In the genomic region with DNA sequence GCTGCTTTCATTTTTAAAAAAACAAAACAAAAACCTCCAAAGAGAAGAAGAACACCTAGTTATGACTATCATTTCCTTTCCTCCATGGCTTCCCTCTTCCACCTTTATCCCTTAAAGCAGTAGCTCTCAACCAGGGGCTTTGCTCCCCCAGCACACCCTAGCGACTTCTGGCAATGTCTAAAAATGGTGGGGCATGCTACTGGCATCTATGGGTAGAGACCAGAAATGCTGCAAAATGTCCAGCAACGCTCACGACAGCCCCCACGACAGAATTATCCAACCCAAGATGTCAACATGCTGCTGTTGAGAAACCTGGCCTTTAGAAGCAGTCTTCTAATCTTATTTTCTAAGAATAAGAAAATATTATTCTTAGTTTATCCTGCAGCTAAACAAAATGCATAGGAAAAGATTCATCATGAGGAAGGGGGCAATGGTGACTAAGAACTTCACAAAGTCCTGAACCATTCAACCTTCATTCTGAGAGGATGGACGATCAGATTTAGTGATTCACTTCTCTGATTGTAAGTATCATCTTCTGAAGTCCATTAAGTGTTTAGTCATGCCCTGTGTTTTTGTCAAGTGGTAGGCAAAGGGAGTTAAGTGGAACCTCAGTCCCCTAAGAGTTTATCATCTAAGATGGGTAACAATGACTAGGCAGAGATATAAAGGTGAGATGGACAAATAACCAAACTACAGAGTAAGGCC, we compare ENCODE assay signal across 14 cellular contexts.
DNase-seq lines count a peak whose midpoint lies in the region; ATAC-seq and TF ChIP-seq lines count a peak whose summit lies in the region.
"Had no signal": no experiment of that assay in that cellular context is flagged by ENCODE, and none has a peak within 500 bp of the region (broad histone marks: within the 10 kb centered on the region; RNA-seq: fewer than 3 reads in every experiment).

No MANE protein-coding gene starts in this region.

- no peak for TF ChIP-seq POLR2A in GM18505 (IDR thresholded peaks at IDR 0.05; ENCODE audit: borderline replicate concordance, extremely low read depth, insufficient read depth, insufficient read length)

- POLR2A ChIA-PET in CD8-positive, alpha-beta T cell (lab: Charles Lee): no interaction called here

- no peaks in the 10 kb centered on the region for H3K27me3 ChIP-seq in CD8-positive, alpha-beta T cell (ENCODE audit: insufficient read depth, low read length)

- peaks cover 19% of the 10 kb centered on the region for H3K4me1 Mint-ChIP-seq in CD8-positive, alpha-beta T cell (ENCODE audit: low read depth)
- peaks cover 24% of the 10 kb centered on the region for H3K4me1 Mint-ChIP-seq in T-helper 17 cell
- peaks cover 71% of the 10 kb centered on the region for H3K4me1 Mint-ChIP-seq in osteocyte (ENCODE audit: unreplicated experiment)

- no peaks in the 10 kb centered on the region for H3K36me3 Mint-ChIP-seq in CD8-positive, alpha-beta T cell
- H3K36me3 Mint-ChIP-seq in T-helper 17 cell (ENCODE audit: low read depth) (no peaks in the 10 kb centered on the region), osteocyte (ENCODE audit: unreplicated experiment) (no peaks in the 10 kb centered on the region)

- H3K4me3 Mint-ChIP-seq in CD8-positive, alpha-beta T cell: no peak overlapping the region
- no peak overlapping the region for H3K4me3 Mint-ChIP-seq in T-helper 17 cell
- H3K4me3 Mint-ChIP-seq in osteocyte (ENCODE audit: unreplicated experiment): no peak overlapping the region
- H3K4me3 Mint-ChIP-seq: T-helper 2 cell treated with Interferon-gamma antibody and Interleukin-4, amounts not matched to agents 5 μg/mL and 100 μg/mL, for 36 hours had no signal

- no peaks in the 10 kb centered on the region for H3K9me3 Mint-ChIP-seq in CD8-positive, alpha-beta T cell
- no peaks in the 10 kb centered on the region for H3K9me3 Mint-ChIP-seq in osteocyte (ENCODE audit: unreplicated experiment)
- H3K9me3 Mint-ChIP-seq: T-helper 2 cell treated with Interferon-gamma antibody and Interleukin-4, amounts not matched to agents 5 μg/mL and 100 μg/mL, for 36 hours had no signal

- no peak overlapping the region for H3K27ac ChIP-seq in CD8-positive, alpha-beta T cell (ENCODE audit: low read depth, low read length)

- H3K4me1 ChIP-seq in CD8-positive, alpha-beta T cell (ENCODE audit: insufficient read depth, low read length): peaks cover 9% of the 10 kb centered on the region

- peak in 1 of 7 experiments; percentile 11 for DNase-seq in CD8-positive, alpha-beta T cell
- DNase-seq in T-helper 17 cell (no peak), osteocyte (ENCODE audit: extremely low spot score, unreplicated experiment) (no peak), GM13976 (ENCODE audit: low spot score) (no peak)
- DNase-seq: activated CD4-positive, alpha-beta T cell treated with anti-CD3 and anti-CD28 coated beads, Interleukin-2, amount 50 U/mL, for 4 hours; activated gamma-delta T cell; NCI-H1048; NCI-H345; stimulated activated CD4-positive, alpha-beta T cell treated with anti-CD3 and anti-CD28 coated beads, Interleukin-4, amount 100 ng/mL, for 4 hours; stimulated activated naive CD4-positive, alpha-beta T cell had no signal

- H3K9me3 ChIP-seq in CD8-positive, alpha-beta T cell (ENCODE audit: low read length): no peaks in the 10 kb centered on the region
- no peaks in the 10 kb centered on the region for H3K9me3 ChIP-seq in T-helper 17 cell (ENCODE audit: control insufficient read depth, low read length, poor library complexity, severe bottlenecking)

- H3K27me3 Mint-ChIP-seq in CD8-positive, alpha-beta T cell (ENCODE audit: low read depth): no peaks in the 10 kb centered on the region
- H3K27me3 Mint-ChIP-seq in T-helper 17 cell (no peaks in the 10 kb centered on the region), osteocyte (ENCODE audit: unreplicated experiment) (no peaks in the 10 kb centered on the region)

- no peak for ATAC-seq in CD8-positive, alpha-beta T cell
- ATAC-seq in T-helper 17 cell (no peak), HG03571 (IDR thresholded peaks at IDR 0.05; ENCODE audit: unreplicated experiment) (no peak), GM18505 (IDR thresholded peaks at IDR 0.05; ENCODE audit: unreplicated experiment) (no peak)

- TF ChIP-seq CTCF in CD8-positive, alpha-beta T cell (IDR thresholded peaks at IDR 0.05): no peak
- TF ChIP-seq CTCF in GM12872 (IDR thresholded peaks at IDR 0.05; ENCODE audit: insufficient read depth, low read depth, low read length) (peak; percentile 39; the same call in 2 of the 3 replicates), osteocyte (IDR thresholded peaks at IDR 0.05) (no peak), GM13976 (IDR thresholded peaks at IDR 0.05; ENCODE audit: borderline replicate concordance, control extremely low read depth, extremely low read depth, insufficient read depth, missing control alignments) (no peak)

- CTCF ChIA-PET in CD8-positive, alpha-beta T cell (lab: Charles Lee): interaction anchor here (1.0 to 2.3 kb wide), 3 partner anchors 13 to 58 kb away, joined by 4 to 5 read pairs (median 4); no protein-coding TSS in a partner anchor

- H3K27ac Mint-ChIP-seq in CD8-positive, alpha-beta T cell: peak overlapping the region; percentile 5
- peak overlapping the region; percentile 92 for H3K27ac Mint-ChIP-seq in T-helper 17 cell
- peak overlapping the region; percentile 73 for H3K27ac Mint-ChIP-seq in osteocyte (ENCODE audit: unreplicated experiment)
- H3K27ac Mint-ChIP-seq: T-helper 2 cell treated with Interferon-gamma antibody and Interleukin-4, amounts not matched to agents 5 μg/mL and 100 μg/mL, for 36 hours had no signal

- H3K4me3 ChIP-seq in CD8-positive, alpha-beta T cell (ENCODE audit: low read depth, low read length): no peak overlapping the region

- in situ Hi-C loops in GM13976 (cut with MboI; ENCODE audit: low sequenced_read_pairs, unreplicated experiment): loop anchor here (10.0 to 25.0 kb wide), 2 partner anchors 253 to 541 kb away; a partner anchor contains a TSS

- intact Hi-C loops in CD8-positive, alpha-beta T cell (cut with DNase I, micrococcal nuclease): loop anchor here in 1 of 2 experiments (1.0 kb wide), 1 partner anchor 568 kb away; no protein-coding TSS in a partner anchor

- H3K36me3 ChIP-seq in CD8-positive, alpha-beta T cell (ENCODE audit: insufficient read depth, low read length): no peaks in the 10 kb centered on the region

Comparison
In these comparisons a context has a peak if more than half of its experiments do, and no peak if none do; other contexts are left out.
1. H3K27ac Mint-ChIP-seq: peak in every context shown above with its lines; median percentile 92 in T-helper 17 cell; 73 in osteocyte; 5 in CD8-positive, alpha-beta T cell.